ENCODE assay signal across 1 cellular context in the genomic region with DNA sequence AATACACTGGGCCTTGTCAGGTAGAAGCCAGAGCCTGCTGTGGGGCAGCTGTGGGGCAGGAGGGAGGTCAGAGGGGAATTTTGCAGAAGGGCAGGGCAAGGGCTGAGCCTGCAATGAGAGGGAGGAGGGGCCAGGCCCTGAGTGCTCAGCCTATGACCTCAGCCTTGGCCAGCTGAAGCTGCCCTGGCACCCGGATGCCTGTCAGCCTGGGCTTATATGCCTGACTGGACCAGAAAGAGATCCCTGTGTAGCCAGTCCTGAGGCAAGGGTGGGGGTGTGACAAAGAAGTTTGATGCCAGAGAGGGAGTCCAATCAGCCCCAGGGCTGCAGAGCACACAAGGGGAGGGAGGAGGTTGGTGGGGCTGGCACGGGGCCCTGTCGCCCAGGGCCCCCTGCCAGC.
TF ChIP-seq lines count a peak whose summit lies in the region.

No MANE protein-coding gene starts in this region.

TF ChIP-seq in GM12878, 131 proteins besides CTCF, POLR2A, EP300 and RAD21:
- TF ChIP-seq CREM (IDR thresholded peaks at IDR 0.05; ENCODE audit: low read depth) (no peak), RB1 (IDR thresholded peaks at IDR 0.05; ENCODE audit: borderline replicate concordance) (no peak), YBX1 (IDR thresholded peaks at IDR 0.05) (no peak)
